In the genomic region with DNA sequence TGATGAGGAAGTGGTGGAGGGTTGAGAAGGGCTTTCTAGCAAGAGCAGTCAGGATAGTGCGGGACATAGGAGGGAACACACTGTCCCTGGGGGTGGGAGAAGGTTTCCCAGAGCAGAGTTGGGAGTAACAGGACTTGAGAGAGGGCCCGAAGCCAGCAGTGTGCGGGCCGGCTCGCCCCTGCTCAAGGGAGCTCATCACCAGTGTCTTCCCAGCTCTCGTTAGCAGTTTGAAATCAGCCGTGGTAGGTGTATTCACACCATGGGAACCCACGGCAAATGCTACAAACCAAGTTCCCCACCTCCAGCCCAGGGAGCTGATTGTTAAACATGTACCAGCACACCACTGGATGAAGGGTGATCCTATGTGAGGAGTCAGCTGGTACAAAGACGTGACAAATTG, we compare ENCODE assay signal across 2 cellular contexts.
TF ChIP-seq lines count a peak whose summit lies in the region.

No MANE protein-coding gene starts in this region.

TF ChIP-seq in HEK293, 187 proteins besides CTCF, POLR2A, EP300 and RAD21:
- TF ChIP-seq REPIN1 (tag by site-specific recombination; IDR thresholded peaks at IDR 0.05; ENCODE audit: low read depth) (no peak), EGR2 (tag by site-specific recombination; IDR thresholded peaks at IDR 0.05; ENCODE audit: low read depth) (0 out of 2 replicates have a peak, but pooled peaks have one; percentile 3)

TF ChIP-seq in H1, 55 proteins besides CTCF, POLR2A, EP300 and RAD21:
- TF ChIP-seq, protein P1, sequence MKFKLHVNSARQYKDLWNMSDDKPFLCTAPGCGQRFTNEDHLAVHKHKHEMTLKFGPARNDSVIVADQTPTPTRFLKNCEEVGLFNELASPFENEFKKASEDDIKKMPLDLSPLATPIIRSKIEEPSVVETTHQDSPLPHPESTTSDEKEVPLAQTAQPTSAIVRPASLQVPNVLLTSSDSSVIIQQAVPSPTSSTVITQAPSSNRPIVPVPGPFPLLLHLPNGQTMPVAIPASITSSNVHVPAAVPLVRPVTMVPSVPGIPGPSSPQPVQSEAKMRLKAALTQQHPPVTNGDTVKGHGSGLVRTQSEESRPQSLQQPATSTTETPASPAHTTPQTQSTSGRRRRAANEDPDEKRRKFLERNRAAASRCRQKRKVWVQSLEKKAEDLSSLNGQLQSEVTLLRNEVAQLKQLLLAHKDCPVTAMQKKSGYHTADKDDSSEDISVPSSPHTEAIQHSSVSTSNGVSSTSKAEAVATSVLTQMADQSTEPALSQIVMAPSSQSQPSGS (IDR thresholded peaks at IDR 0.05; ENCODE audit: low read length) = no peak
- TF ChIP-seq MAFK (IDR thresholded peaks at IDR 0.05; ENCODE audit: low read depth, low read length) = no peak
- TF ChIP-seq BACH1 (IDR thresholded peaks at IDR 0.05; ENCODE audit: low read length) = no peak
- TF ChIP-seq JUN (IDR thresholded peaks at IDR 0.05; ENCODE audit: low read depth, low read length) = no peak
- no peak for TF ChIP-seq SRF (IDR thresholded peaks at IDR 0.05; ENCODE audit: low read depth, low read length)
- TF ChIP-seq SIRT6 (IDR thresholded peaks at IDR 0.05; ENCODE audit: low read length) = no peak
- TF ChIP-seq POLR2AphosphoS5 (IDR thresholded peaks at IDR 0.05; ENCODE audit: low read depth, low read length) = no peak
- TF ChIP-seq RFX5 (IDR thresholded peaks at IDR 0.05; ENCODE audit: borderline replicate concordance, low read depth, low read length) = no peak
- no peak for TF ChIP-seq JUND (IDR thresholded peaks at IDR 0.05; ENCODE audit: low read length)
- no peak for TF ChIP-seq BRCA1 (IDR thresholded peaks at IDR 0.05; ENCODE audit: low read depth, low read length)
- TF ChIP-seq, protein P2, sequence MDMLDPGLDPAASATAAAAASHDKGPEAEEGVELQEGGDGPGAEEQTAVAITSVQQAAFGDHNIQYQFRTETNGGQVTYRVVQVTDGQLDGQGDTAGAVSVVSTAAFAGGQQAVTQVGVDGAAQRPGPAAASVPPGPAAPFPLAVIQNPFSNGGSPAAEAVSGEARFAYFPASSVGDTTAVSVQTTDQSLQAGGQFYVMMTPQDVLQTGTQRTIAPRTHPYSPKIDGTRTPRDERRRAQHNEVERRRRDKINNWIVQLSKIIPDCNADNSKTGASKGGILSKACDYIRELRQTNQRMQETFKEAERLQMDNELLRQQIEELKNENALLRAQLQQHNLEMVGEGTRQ (IDR thresholded peaks at IDR 0.05; ENCODE audit: low read length) = no peak
- TF ChIP-seq, protein P3, sequence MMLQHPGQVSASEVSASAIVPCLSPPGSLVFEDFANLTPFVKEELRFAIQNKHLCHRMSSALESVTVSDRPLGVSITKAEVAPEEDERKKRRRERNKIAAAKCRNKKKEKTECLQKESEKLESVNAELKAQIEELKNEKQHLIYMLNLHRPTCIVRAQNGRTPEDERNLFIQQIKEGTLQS (IDR thresholded peaks at IDR 0.05; ENCODE audit: insufficient read depth, low read depth, low read length) = no peak
- TF ChIP-seq ASH2L (IDR thresholded peaks at IDR 0.05; ENCODE audit: low read length) = no peak
- no peak for TF ChIP-seq RNF2 (IDR thresholded peaks at IDR 0.05; ENCODE audit: borderline replicate concordance, low read depth, low read length, missing control alignments, poor library complexity, severe bottlenecking)
- TF ChIP-seq CHD2 (IDR thresholded peaks at IDR 0.05; ENCODE audit: low read length) = no peak
- TF ChIP-seq SUZ12 (IDR thresholded peaks at IDR 0.05; ENCODE audit: low read length) = no peak
- no peak for TF ChIP-seq RXRA (IDR thresholded peaks at IDR 0.05; ENCODE audit: insufficient read depth, low read depth, low read length)
- TF ChIP-seq TEAD4 (IDR thresholded peaks at IDR 0.05; ENCODE audit: low read depth, low read length) = no peak
- TF ChIP-seq NANOG (IDR thresholded peaks at IDR 0.05; ENCODE audit: insufficient read depth, low read depth, low read length, poor library complexity, severe bottlenecking) = no peak
